30 cellular contexts compared by ENCODE assay signal in genomic region chr15:95850837-95851236, GRCh38.
A peak's percentile ranks its signal among the peaks of the same experiment; 100 is the strongest.
DNase-seq lines count a peak whose midpoint lies in the region; ATAC-seq and TF ChIP-seq lines count a peak whose summit lies in the region.
"Had no signal": no experiment of that assay in that cellular context is flagged by ENCODE, and none has a peak within 500 bp of the region (broad histone marks: within the 10 kb centered on the region; RNA-seq: fewer than 3 reads in every experiment).

No MANE protein-coding gene starts in this region.

- H3K4me3 Mint-ChIP-seq in endodermal cell, result no peak overlapping the region
- H3K4me3 Mint-ChIP-seq: activated naive CD8-positive, alpha-beta T cell treated with anti-CD3 and anti-CD28 coated beads, Interleukin-2, amount 10 ng/mL, durations not matched to agents 7 days and 5 days; CD8-positive, alpha-beta memory T cell; nephron; T-helper 2 cell treated with Interferon-gamma antibody and Interleukin-4, amounts not matched to agents 5 μg/mL and 100 μg/mL, for 36 hours had no signal

- H3K27ac ChIP-seq in HCT116 (ENCODE audit: low read depth, low read length), result no peak overlapping the region
- no peak overlapping the region for H3K27ac ChIP-seq in OCI-LY1 (ENCODE audit: low read depth, low read length, poor library complexity, severe bottlenecking)
- no peak overlapping the region for H3K27ac ChIP-seq in endodermal cell (ENCODE audit: low read depth, low read length)
- H3K27ac ChIP-seq: 22Rv1, coronary artery, esophagus squamous epithelium, gastrocnemius medialis, hepatocyte, RWPE1, tibial artery had no signal

- no peaks in the 10 kb centered on the region for H3K4me1 ChIP-seq in HCT116 (ENCODE audit: control insufficient read depth in 1 of 2, insufficient read depth in 2 of 2, low read length in 2 of 2)
- H3K4me1 ChIP-seq in OCI-LY1 (ENCODE audit: insufficient read depth, low read length, severe bottlenecking), result no peaks in the 10 kb centered on the region
- no peaks in the 10 kb centered on the region for H3K4me1 ChIP-seq in endodermal cell (ENCODE audit: control insufficient read depth, insufficient read depth, low read length)
- H3K4me1 ChIP-seq: esophagus squamous epithelium, gastrocnemius medialis had no signal

- H3K27ac Mint-ChIP-seq in endodermal cell, result no peak overlapping the region
- H3K27ac Mint-ChIP-seq: activated naive CD8-positive, alpha-beta T cell treated with anti-CD3 and anti-CD28 coated beads, Interleukin-2, amount 10 ng/mL, durations not matched to agents 7 days and 5 days; CD8-positive, alpha-beta memory T cell; nephron; T-helper 2 cell treated with Interferon-gamma antibody and Interleukin-4, amounts not matched to agents 5 μg/mL and 100 μg/mL, for 36 hours had no signal

- 100% methylated on average over 1 to 2 of the region's 2 CpGs for WGBS in endodermal cell (ENCODE audit: insufficient coverage in 1 of 2, insufficient read length in 1 of 2), 2 experiments

- no peak overlapping the region for H3K4me2 ChIP-seq in HCT116 (ENCODE audit: low read length)
- no peak overlapping the region for H3K4me2 ChIP-seq in OCI-LY1 (ENCODE audit: low read length)
- H3K4me2 ChIP-seq: hepatocyte had no signal

- H2AFZ ChIP-seq in HCT116 (ENCODE audit: low read depth, low read length, poor library complexity, severe bottlenecking) (peak overlapping the region; percentile 50), OCI-LY1 (ENCODE audit: low read length) (no peak overlapping the region)
- H2AFZ ChIP-seq: hepatocyte had no signal

- no peaks in the 10 kb centered on the region for H3K36me3 Mint-ChIP-seq in endodermal cell (ENCODE audit: low read depth)
- H3K36me3 Mint-ChIP-seq: activated naive CD8-positive, alpha-beta T cell treated with anti-CD3 and anti-CD28 coated beads, Interleukin-2, amount 10 ng/mL, durations not matched to agents 7 days and 5 days had no signal

- intact Hi-C loops in HCT116 (cut with micrococcal nuclease), result loop anchor here (2.0 kb wide), 1 partner anchor 592 kb away; no protein-coding TSS in a partner anchor

- H3K9me3 Mint-ChIP-seq in endodermal cell, result no peaks in the 10 kb centered on the region
- H3K9me3 Mint-ChIP-seq: T-helper 2 cell treated with Interferon-gamma antibody and Interleukin-4, amounts not matched to agents 5 μg/mL and 100 μg/mL, for 36 hours had no signal

- no peaks in the 10 kb centered on the region for H3K9me2 ChIP-seq in HCT116 (ENCODE audit: insufficient read depth)
- no peaks in the 10 kb centered on the region for H3K9me2 ChIP-seq in OCI-LY1 (ENCODE audit: low read depth, low read length)

- no peaks in the 10 kb centered on the region for H3F3A ChIP-seq in OCI-LY1 (ENCODE audit: insufficient read depth, low read length)

- H3K4me1 Mint-ChIP-seq in endodermal cell, result no peaks in the 10 kb centered on the region
- H3K4me1 Mint-ChIP-seq: activated naive CD8-positive, alpha-beta T cell treated with anti-CD3 and anti-CD28 coated beads, Interleukin-2, amount 10 ng/mL, durations not matched to agents 7 days and 5 days; CD8-positive, alpha-beta memory T cell had no signal

- no peaks in the 10 kb centered on the region for H3K36me3 ChIP-seq in HCT116 (ENCODE audit: control insufficient read depth in 1 of 2, insufficient read depth in 2 of 2, low read length in 2 of 2)
- no peaks in the 10 kb centered on the region for H3K36me3 ChIP-seq in OCI-LY1 (ENCODE audit: insufficient read depth, low read length)
- H3K36me3 ChIP-seq in endodermal cell (ENCODE audit: control insufficient read depth, insufficient read depth, low read length), result no peaks in the 10 kb centered on the region
- H3K36me3 ChIP-seq: esophagus squamous epithelium, gastrocnemius medialis, MG63, tibial artery had no signal

- no peaks in the 10 kb centered on the region for H3K79me2 ChIP-seq in HCT116 (ENCODE audit: insufficient read depth, low read length)
- H3K79me2 ChIP-seq in OCI-LY1 (ENCODE audit: insufficient read depth, low read length), result no peaks in the 10 kb centered on the region
- H3K79me2 ChIP-seq: hepatocyte had no signal

- BruUV-seq in HCT116 (replicated peaks; lab: Mats Ljungman, UMichigan), result no TSS peak

- H4K20me1 ChIP-seq in HCT116 (ENCODE audit: insufficient read depth) (no peaks in the 10 kb centered on the region), OCI-LY1 (ENCODE audit: insufficient read depth, low read length) (no peaks in the 10 kb centered on the region)

- DNase-seq in DMS 273 (lab: John Stamatoyannopoulos, UW; ENCODE audit: unreplicated experiment) (peak; percentile 4), DMS 273 treated with DMSO at 0.1 percent for 48 hours (lab: John Stamatoyannopoulos, UW) (no peak), HCT116 (ENCODE audit: low read depth, low spot score) (peak; percentile 6), endodermal cell (no peak), HEK293T (ENCODE audit: extremely low spot score) (no peak), NK-92 (lab: John Stamatoyannopoulos, UW; ENCODE audit: unreplicated experiment) (no peak), SIG-M5 (lab: John Stamatoyannopoulos, UW) (no peak)
- DNase-seq: activated CD4-positive, alpha-beta T cell treated with anti-CD3 and anti-CD28 coated beads for 48 hours; activated effector memory CD4-positive, alpha-beta T cell treated with anti-CD3 and anti-CD28 coated beads, Interleukin-2, amount 50 U/mL, for 16 hours; activated naive CD8-positive, alpha-beta T cell treated with anti-CD3 and anti-CD28 coated beads, Interleukin-2, amount 10 ng/mL, durations not matched to agents 7 days and 5 days; activated T-cell treated with anti-CD3 and anti-CD28 coated beads, Interleukin-2, amount 50 U/mL, for 1 hour; AML-193; CD8-positive, alpha-beta memory T cell; esophagus squamous epithelium; gastrocnemius medialis; GDM1; left cardiac atrium; mammary epithelial cell; MG63; NCI-H1417 treated with DMSO at 0.1 percent for 48 hours; NCI-H510A treated with DMSO at 0.1 percent for 48 hours; NK-92 treated with Interleukin-12 subunit alpha and Interleukin-12 subunit beta, amount 100 ng/mL, for 24 hours; tibial artery had no signal

- TF ChIP-seq POLR2A in HCT116 (IDR thresholded peaks at IDR 0.05; ENCODE audit: borderline replicate concordance, extremely low read depth, insufficient read depth, insufficient read length), result no peak

- POLR2A ChIA-PET in HCT116 (lab: Charles Lee) (no interaction called here), HEK293T (lab: Yijun Ruan, JAX) (no interaction called here)

- CTCF ChIA-PET in HCT116 (lab: Charles Lee) (no interaction called here), HEK293T (lab: Yijun Ruan, JAX) (no interaction called here)

- peak; percentile 59; the same call in 1 of the 2 replicates for ATAC-seq in HCT116
- ATAC-seq: gastrocnemius medialis, left cardiac atrium had no signal

- no peaks in the 10 kb centered on the region for H3K27me3 ChIP-seq in HCT116 (ENCODE audit: insufficient read depth, low read length)
- H3K27me3 ChIP-seq in OCI-LY1 (ENCODE audit: insufficient read depth, low read length), result no peaks in the 10 kb centered on the region
- H3K27me3 ChIP-seq in endodermal cell (ENCODE audit: control insufficient read depth, insufficient read depth, low read length, poor library complexity, severe bottlenecking), result no peaks in the 10 kb centered on the region
- H3K27me3 ChIP-seq: esophagus squamous epithelium, gastrocnemius medialis, hepatocyte, MG63, tibial artery had no signal

- H3K4me3 ChIP-seq in HCT116 (replicated peaks in 1 of 2; ENCODE audit: low read depth in 1 of 2, low read length in 2 of 2), result no peak overlapping the region
- H3K4me3 ChIP-seq in OCI-LY1 (ENCODE audit: low read depth, low read length, poor library complexity, severe bottlenecking), result no peak overlapping the region
- no peak overlapping the region for H3K4me3 ChIP-seq in endodermal cell (ENCODE audit: low read length)
- H3K4me3 ChIP-seq: coronary artery, esophagus squamous epithelium, gastrocnemius medialis, hepatocyte, MG63, tibial artery had no signal

- no peaks in the 10 kb centered on the region for H3K9me3 ChIP-seq in HCT116 (ENCODE audit: control insufficient read depth in 1 of 2, insufficient read depth in 1 of 2, low read depth in 1 of 2, low read length in 2 of 2)
- H3K9me3 ChIP-seq in OCI-LY1 (ENCODE audit: low read length), result no peaks in the 10 kb centered on the region
- H3K9me3 ChIP-seq in endodermal cell (ENCODE audit: control insufficient read depth, low read length), result no peaks in the 10 kb centered on the region
- H3K9me3 ChIP-seq: esophagus squamous epithelium, gastrocnemius medialis, tibial artery had no signal

- peak; percentile 50; the same call in 1 of the 2 replicates for TF ChIP-seq RAD21 in HCT116 (IDR thresholded peaks at IDR 0.05; ENCODE audit: low read depth)

- H3K9ac ChIP-seq in HCT116 (ENCODE audit: low read length), result no peak overlapping the region
- no peak overlapping the region for H3K9ac ChIP-seq in OCI-LY1 (ENCODE audit: low read length)
- no peak overlapping the region for H3K9ac ChIP-seq in endodermal cell (ENCODE audit: extremely low read depth, low read length, poor library complexity, severe bottlenecking)

- H3K27me3 Mint-ChIP-seq in endodermal cell (ENCODE audit: insufficient read depth), result no peaks in the 10 kb centered on the region

- TF ChIP-seq CTCF in HCT116 (IDR thresholded peaks at IDR 0.05 in 2 of 3, conservative IDR thresholded peaks at IDR 0.05 in 1 of 3; ENCODE audit: borderline replicate concordance in 1 of 3, insufficient read depth in 1 of 3, low read depth in 2 of 3, low read length in 2 of 3) (peak in 2 of 3 experiments; percentile 28 to 54; a peak in 3 of 6 replicates), OCI-LY1 (IDR thresholded peaks at IDR 0.05; ENCODE audit: low read length) (peak; percentile 52), endodermal cell (conservative IDR thresholded peaks at IDR 0.05) (peak; percentile 53)

- RAD21 ChIA-PET in HCT116 (lab: Charles Lee; ENCODE audit: low non-redundant PET in 1 of 2, low total read pairs in 2 of 2, uncharacterized antibody in 2 of 2, unreplicated experiment in 2 of 2), result no interaction called here

TF ChIP-seq in HEK293T, 16 proteins besides CTCF, POLR2A, EP300 and RAD21 (continues in another document):
- no peak for TF ChIP-seq LEF1 (IDR thresholded peaks at IDR 0.05; ENCODE audit: borderline replicate concordance)
- no peak for TF ChIP-seq NFRKB (IDR thresholded peaks at IDR 0.05)
- TF ChIP-seq, protein P1, sequence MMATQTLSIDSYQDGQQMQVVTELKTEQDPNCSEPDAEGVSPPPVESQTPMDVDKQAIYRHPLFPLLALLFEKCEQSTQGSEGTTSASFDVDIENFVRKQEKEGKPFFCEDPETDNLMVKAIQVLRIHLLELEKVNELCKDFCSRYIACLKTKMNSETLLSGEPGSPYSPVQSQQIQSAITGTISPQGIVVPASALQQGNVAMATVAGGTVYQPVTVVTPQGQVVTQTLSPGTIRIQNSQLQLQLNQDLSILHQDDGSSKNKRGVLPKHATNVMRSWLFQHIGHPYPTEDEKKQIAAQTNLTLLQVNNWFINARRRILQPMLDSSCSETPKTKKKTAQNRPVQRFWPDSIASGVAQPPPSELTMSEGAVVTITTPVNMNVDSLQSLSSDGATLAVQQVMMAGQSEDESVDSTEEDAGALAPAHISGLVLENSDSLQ (IDR thresholded peaks at IDR 0.05), result no peak
- no peak for TF ChIP-seq SUZ12 (IDR thresholded peaks at IDR 0.05)
- no peak for TF ChIP-seq CTBP1 (IDR thresholded peaks at IDR 0.05; ENCODE audit: borderline replicate concordance)
- TF ChIP-seq HDGF (IDR thresholded peaks at IDR 0.05; ENCODE audit: borderline replicate concordance), result no peak
- no peak for TF ChIP-seq FOXM1 (IDR thresholded peaks at IDR 0.05; ENCODE audit: borderline replicate concordance)
- TF ChIP-seq BHLHE40 (IDR thresholded peaks at IDR 0.05; ENCODE audit: borderline replicate concordance), result no peak

Comparison
In these comparisons a context has a peak if more than half of its experiments do, and no peak if none do; other contexts are left out.
1. DNase-seq: peak in DMS 273 (single experiment) and HCT116 (single experiment); none in DMS 273 treated with DMSO at 0.1 percent for 48 hours (single experiment), endodermal cell (single experiment), HEK293T (single experiment), NK-92 (single experiment) and SIG-M5 (single experiment).
2. Peak in every context shown above with its lines, with median percentiles within 50 percentile points of each other: CTCF ChIP-seq.